8 cellular contexts compared by ENCODE assay signal in genomic region chr4:139555705-139556070, GRCh38. TPM values are rescaled to one million over a fixed set of nuclear protein-coding genes. Genes with fewer than 3 reads are reported as not detected.
A peak's percentile ranks its signal among the peaks of the same experiment; 100 is the strongest.
DNase-seq lines count a peak whose midpoint lies in the region; TF ChIP-seq lines count a peak whose summit lies in the region.

No MANE protein-coding gene starts in this region.

- H3K27me3 Mint-ChIP-seq in mesothelial cell of epicardium (ENCODE audit: low read depth): peaks cover 29% of the 10 kb centered on the region

- H3K4me1 Mint-ChIP-seq in mesothelial cell of epicardium: peaks cover 69% of the 10 kb centered on the region

- H4K20me1 ChIP-seq in OCI-LY7 (ENCODE audit: insufficient read depth, low read length): peaks cover 36% of the 10 kb centered on the region

- peak overlapping the region; percentile 97 for H3K4me3 Mint-ChIP-seq in mesothelial cell of epicardium

- H3K27ac Mint-ChIP-seq in mesothelial cell of epicardium: peak overlapping the region; percentile 97

- no peaks in the 10 kb centered on the region for H3K9me3 Mint-ChIP-seq in mesothelial cell of epicardium

- no peaks in the 10 kb centered on the region for H3K9me2 ChIP-seq in OCI-LY7 (ENCODE audit: insufficient read depth, low read length)

- H3K4me3 ChIP-seq in H7 (ENCODE audit: insufficient read depth, low read depth, low read length) (peak overlapping the region; percentile 87), OCI-LY7 (ENCODE audit: low read depth, low read length, poor library complexity, severe bottlenecking) (peak overlapping the region; percentile 81), urinary bladder (ENCODE audit: low read depth, low read length) (peak overlapping the region; percentile 81)

- intact Hi-C loops in OCI-LY7 (cut with micrococcal nuclease; ENCODE audit: unreplicated experiment): loop anchor here (1.0 to 10.0 kb wide), 9 partner anchors 258 to 1252 kb away; partner anchors contain the start of genes ELF2, MAML3, NOCT and TBC1D9

- H3K79me2 ChIP-seq in OCI-LY7 (ENCODE audit: insufficient read depth, low read depth, low read length): peaks cover 45% of the 10 kb centered on the region

- CTCF ChIA-PET in OCI-LY7 (lab: Charles Lee; ENCODE audit: unreplicated experiment): interaction anchor here (1.4 kb wide), 1 partner anchor 103 kb away, joined by 5 read pairs; no protein-coding TSS in a partner anchor

- WGBS in urinary bladder: under 1% methylated on average over 49 of the region's 49 CpGs

- POLR2A ChIA-PET in OCI-LY7 (lab: Charles Lee): interaction anchor here (0.9 to 2.7 kb wide), 8 partner anchors 11 to 520 kb away, joined by 3 to 10 read pairs (median 4); partner anchors contain the start of gene RAB33B

- no TSS peak for BruUV-seq in OCI-LY7 (replicated peaks; lab: Mats Ljungman, UMichigan)

- H3K36me3 Mint-ChIP-seq in mesothelial cell of epicardium: no peaks in the 10 kb centered on the region

- H3K4me1 ChIP-seq in OCI-LY7 (ENCODE audit: insufficient read depth, low read length, poor library complexity, severe bottlenecking) (peaks cover 72% of the 10 kb centered on the region), urinary bladder (ENCODE audit: insufficient read depth) (no peaks in the 10 kb centered on the region)

- peak overlapping the region; percentile 53; the same call in 1 of the 2 replicates for H2AFZ ChIP-seq in OCI-LY7 (ENCODE audit: low read length)

- peaks cover 40% of the 10 kb centered on the region for H3K27me3 ChIP-seq in H7 (ENCODE audit: control insufficient read depth, insufficient read depth, low read length)

- TF ChIP-seq CTCF in OCI-LY7 (conservative IDR thresholded peaks at IDR 0.05; ENCODE audit: low read length) (no peak), mesothelial cell of epicardium (IDR thresholded peaks at IDR 0.05; ENCODE audit: unreplicated experiment) (no peak)

- peak; percentile 66 for DNase-seq in GM03348 (ENCODE audit: low spot score)
- DNase-seq in H7: peak; percentile 76
- no peak for DNase-seq in OCI-LY7 (ENCODE audit: low spot score)
- peak; percentile 68 for DNase-seq in ecto neural progenitor cell (ENCODE audit: low spot score)
- peak in 1 of 2 experiments; percentile 28 for DNase-seq in mesothelial cell of epicardium (ENCODE audit: low spot score in 2 of 2, unreplicated experiment in 2 of 2)
- no peak for DNase-seq in dedifferentiated amniotic fluid mesenchymal stem cell (ENCODE audit: extremely low spot score)
- no peak for DNase-seq in DMS79 treated with DMSO at 0.1 percent for 48 hours (lab: John Stamatoyannopoulos, UW)

- peak overlapping the region; percentile 87 for H3K27ac ChIP-seq in OCI-LY7 (ENCODE audit: low read depth, low read length, poor library complexity, severe bottlenecking)
- H3K27ac ChIP-seq in urinary bladder (ENCODE audit: low read depth): peak overlapping the region; percentile 97

- H3K4me2 ChIP-seq in OCI-LY7 (ENCODE audit: low read length): peak overlapping the region; percentile 86

- no peaks in the 10 kb centered on the region for H3K36me3 ChIP-seq in H7 (replicated peaks; ENCODE audit: control insufficient read depth, insufficient read depth, low read length)
- H3K36me3 ChIP-seq in OCI-LY7 (ENCODE audit: insufficient read depth, low read length): peaks cover 15% of the 10 kb centered on the region
- H3K36me3 ChIP-seq in urinary bladder (ENCODE audit: insufficient read depth): peaks cover 1% of the 10 kb centered on the region

- no peaks in the 10 kb centered on the region for H3K9me3 ChIP-seq in OCI-LY7 (ENCODE audit: low read length)

RNA-seq across cellular contexts. Expression of gene SETD7, which starts 0.3 kb away (rescaled TPM):
- total RNA-seq in H7 (2014; rRNA removed; shearing (Covaris generic)): 7.8 and 8.6 TPM in 2 replicates
- total RNA-seq in OCI-LY7 (2014; rRNA removed; shearing (Covaris generic)): 17.6 and 21.0 TPM in 2 replicates
- total RNA-seq in OCI-LY7 (2022): 35.6 and 37.3 TPM in 2 replicates
- total RNA-seq in mesothelial cell of epicardium: 15.4 to 18.0 TPM (median 17.5 TPM) in 3 replicates
- total RNA-seq in urinary bladder: 77.5 TPM
- polyA plus RNA-seq in urinary bladder: 43.8 TPM

Comparison
In these comparisons a context has a peak if more than half of its experiments do, and no peak if none do; other contexts are left out.
1. DNase-seq: peak in GM03348 (single experiment), H7 (single experiment) and ecto neural progenitor cell (single experiment); none in OCI-LY7 (single experiment), dedifferentiated amniotic fluid mesenchymal stem cell (single experiment) and DMS79 treated with DMSO at 0.1 percent for 48 hours (single experiment).
2. Peak in every context shown above with its lines, with median percentiles within 50 percentile points of each other: H3K4me3 ChIP-seq.